Comparison of ENCODE assay signal across 8 cellular contexts in the genomic region with DNA sequence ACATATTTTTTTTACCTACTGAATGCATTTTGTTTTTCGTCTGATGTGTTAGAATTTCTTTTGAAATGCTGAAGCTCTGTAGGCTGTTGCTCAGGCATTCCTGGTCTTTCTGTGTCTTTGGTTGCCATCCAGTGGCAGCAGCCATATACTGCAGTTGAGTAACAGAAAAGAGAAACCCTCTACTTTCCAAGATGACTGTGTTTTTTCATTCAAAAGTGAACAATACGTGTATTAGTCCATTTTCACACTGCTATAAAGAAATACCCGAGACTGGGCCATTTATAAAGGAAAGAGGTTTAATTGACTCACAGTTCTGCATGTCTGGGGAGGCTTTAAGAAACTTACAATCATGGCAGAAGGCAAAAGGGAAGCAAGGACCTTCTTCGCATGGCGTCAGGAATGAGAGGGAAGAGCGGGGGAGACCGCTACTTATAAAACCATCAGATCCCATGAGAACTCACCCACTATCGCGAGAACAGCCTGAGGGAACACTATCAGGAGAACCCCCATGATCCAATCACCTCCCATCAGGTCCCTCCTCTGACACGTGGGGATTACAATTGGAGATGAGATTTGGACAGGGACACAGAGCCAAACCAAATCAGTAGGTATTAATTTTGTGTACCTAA. TPM values are rescaled to one million over a fixed set of nuclear protein-coding genes. Genes with fewer than 3 reads are reported as not detected.
DNase-seq lines count a peak whose midpoint lies in the region; ATAC-seq lines count a peak whose summit lies in the region.

No MANE protein-coding gene starts in this region.

- ATAC-seq in HG03342 (IDR thresholded peaks at IDR 0.05; ENCODE audit: unreplicated experiment): peak; percentile 39

- H3K79me1 ChIP-seq in mesendoderm (ENCODE audit: low read length): no peaks in the 10 kb centered on the region

- H3K4me2 ChIP-seq in mesendoderm (ENCODE audit: low read length): no peak overlapping the region

- H3K36me3 ChIP-seq in effector memory CD4-positive, alpha-beta T cell (ENCODE audit: control insufficient read depth, insufficient read depth, low read length): no peaks in the 10 kb centered on the region
- no peaks in the 10 kb centered on the region for H3K36me3 ChIP-seq in mesendoderm (ENCODE audit: control insufficient read depth, insufficient read depth, low read length)

- H2AK5ac ChIP-seq in mesendoderm (ENCODE audit: low read length): no peak overlapping the region

- DNase-seq in NCI-H2196 (lab: John Stamatoyannopoulos, UW; ENCODE audit: unreplicated experiment): peak; percentile 29
- DNase-seq in NCI-H2196 treated with DMSO at 0.1 percent for 48 hours (lab: John Stamatoyannopoulos, UW; ENCODE audit: unreplicated experiment): no peak
- peak; percentile 73 to 77 for DNase-seq in NCI-H526 (lab: John Stamatoyannopoulos, UW)
- DNase-seq in activated CD4-positive, alpha-beta T cell treated with anti-CD3 and anti-CD28 coated beads, Interleukin-2, amount 50 U/mL, for 1 hour: peak; percentile 58
- peak; percentile 30 to 45 (median 34) for DNase-seq in effector memory CD4-positive, alpha-beta T cell
- peak; percentile 91 for DNase-seq in mesendoderm
- DNase-seq in stimulated activated naive CD4-positive, alpha-beta T cell treated with Interleukin-2 at 50 U/mL for 16 hours (lab: John Stamatoyannopoulos, UW): peak; percentile 57

- H4K8ac ChIP-seq in mesendoderm (ENCODE audit: low read depth, low read length): no peak overlapping the region

- H3K79me2 ChIP-seq in mesendoderm (ENCODE audit: control insufficient read depth, insufficient read depth, low read length): no peaks in the 10 kb centered on the region

- no peak overlapping the region for H3K4me3 ChIP-seq in effector memory CD4-positive, alpha-beta T cell (ENCODE audit: insufficient read depth, low read depth, low read length, poor library complexity, severe bottlenecking)
- H3K4me3 ChIP-seq in mesendoderm (ENCODE audit: low read length): no peak overlapping the region

- no peak overlapping the region for H3K27ac ChIP-seq in effector memory CD4-positive, alpha-beta T cell (ENCODE audit: insufficient read depth, low read length, poor library complexity, severe bottlenecking)
- no peak overlapping the region for H3K27ac ChIP-seq in mesendoderm (ENCODE audit: low read depth, low read length)

- WGBS in mesendoderm (ENCODE audit: extremely low coverage, insufficient coverage, low lambda C conversion rate): no CpG with 5 or more reads among the region's 10 CpGs

- no peak overlapping the region for H3K18ac ChIP-seq in mesendoderm (ENCODE audit: low read length)

- H3K27me3 ChIP-seq in effector memory CD4-positive, alpha-beta T cell (replicated peaks; ENCODE audit: control insufficient read depth, insufficient read depth, low read length, poor library complexity, severe bottlenecking): no peaks in the 10 kb centered on the region
- H3K27me3 ChIP-seq in mesendoderm (ENCODE audit: insufficient read depth, low read length, poor library complexity): peaks cover 2% of the 10 kb centered on the region

- no peak overlapping the region for H3K23ac ChIP-seq in mesendoderm (ENCODE audit: low read length)

- H3K56ac ChIP-seq in mesendoderm (ENCODE audit: low read length): no peak overlapping the region

- H4K5ac ChIP-seq in mesendoderm (ENCODE audit: low read length): no peak overlapping the region

- H3K4me1 ChIP-seq in effector memory CD4-positive, alpha-beta T cell (ENCODE audit: control insufficient read depth, insufficient read depth, low read length, poor library complexity, severe bottlenecking): peaks cover 6% of the 10 kb centered on the region
- no peaks in the 10 kb centered on the region for H3K4me1 ChIP-seq in mesendoderm (ENCODE audit: control insufficient read depth, low read depth, low read length)

- no peak overlapping the region for H2BK15ac ChIP-seq in mesendoderm (replicated peaks; ENCODE audit: low read depth)

- H3K9ac ChIP-seq in mesendoderm (ENCODE audit: low read length): no peak overlapping the region

- no peak overlapping the region for H2BK120ac ChIP-seq in mesendoderm (ENCODE audit: low read depth, low read length)

- H3K4ac ChIP-seq in mesendoderm (ENCODE audit: low read depth, low read length): no peak overlapping the region

- H2BK5ac ChIP-seq in mesendoderm (ENCODE audit: low read length): no peak overlapping the region

- no peaks in the 10 kb centered on the region for H3K9me3 ChIP-seq in effector memory CD4-positive, alpha-beta T cell (ENCODE audit: control insufficient read depth, low read length)

RNA-seq across cellular contexts. Expression of gene GOLGA8B, which starts 4.7 kb away (rescaled TPM):
- polyA plus RNA-seq in mesendoderm (2013, experiment 1 of 2): 11.3 TPM
- polyA plus RNA-seq in mesendoderm (2013, experiment 2 of 2): 11.4 TPM
